ENCODE assay signal across 8 cellular contexts in genomic region chr19:12295191-12295590, GRCh38. TPM values are rescaled to one million over a fixed set of nuclear protein-coding genes. Genes with fewer than 3 reads are reported as not detected.
DNase-seq lines count a peak whose midpoint lies in the region; ATAC-seq, FAIRE-seq and TF ChIP-seq lines count a peak whose summit lies in the region.

No MANE protein-coding gene starts in this region.

- no peak for TF ChIP-seq POLR2A in K562 (conservative IDR thresholded peaks at IDR 0.05)

- no peak for DNase-seq in HFFc6
- DNase-seq in K562 (ENCODE audit: extremely low read depth in 1 of 4, low spot score in 3 of 4): no peak
- DNase-seq in mesothelial cell of epicardium (ENCODE audit: low spot score in 2 of 2, unreplicated experiment in 2 of 2): no peak
- DNase-seq in NCI-H2029 treated with DMSO at 0.1 percent for 48 hours (lab: John Stamatoyannopoulos, UW): no peak
- no peak for DNase-seq in NCI-H446 (lab: John Stamatoyannopoulos, UW)

- no peaks in the 10 kb centered on the region for H3K9me1 ChIP-seq in K562 (ENCODE audit: control insufficient read depth, insufficient read depth, low read length)

- H3K79me2 ChIP-seq in K562 (ENCODE audit: control insufficient read depth, insufficient read depth, low read length): peaks cover 13% of the 10 kb centered on the region

- no peak for TF ChIP-seq RAD21 in K562 (CRISPR knock-in tag; conservative IDR thresholded peaks at IDR 0.05 in 1 of 2, IDR thresholded peaks at IDR 0.05 in 1 of 2)

- in situ Hi-C loops in K562 (cut with MboI): no loop called here

- H3K27ac ChIP-seq in 22Rv1: peak overlapping the region; percentile 94
- peak overlapping the region; percentile 83; the same call in 2 of the 3 replicates for H3K27ac ChIP-seq in K562 (ENCODE audit: extremely low read depth, low read depth, low read length)

- no peaks in the 10 kb centered on the region for H4K20me1 ChIP-seq in K562 (replicated peaks; ENCODE audit: control insufficient read depth, insufficient read depth, low read length)

- H3K4me1 Mint-ChIP-seq in HFFc6 (ENCODE audit: low read depth) (peaks cover 10% of the 10 kb centered on the region), mesothelial cell of epicardium (peaks cover 17% of the 10 kb centered on the region)

- CTCF ChIA-PET in K562 (lab: Yijun Ruan, JAX; ENCODE audit: low intra/inter-chr PET ratio): no interaction called here

- H3K4me2 ChIP-seq in K562 (ENCODE audit: insufficient read depth, low read length): peak overlapping the region; percentile 83

- TF ChIP-seq CTCF in 22Rv1 (IDR thresholded peaks at IDR 0.05): no peak
- no peak for TF ChIP-seq CTCF in HFFc6 (IDR thresholded peaks at IDR 0.05)
- TF ChIP-seq CTCF in K562 (IDR thresholded peaks at IDR 0.05 in 2 of 3, conservative IDR thresholded peaks at IDR 0.05 in 1 of 3; ENCODE audit: insufficient read depth in 2 of 3, low read depth in 1 of 3, low read length in 3 of 3): no peak
- TF ChIP-seq CTCF in mesothelial cell of epicardium (IDR thresholded peaks at IDR 0.05; ENCODE audit: unreplicated experiment): no peak

- H3K27me3 Mint-ChIP-seq in HFFc6 (ENCODE audit: insufficient read depth): no peaks in the 10 kb centered on the region; the same call in none of the 2 replicates
- H3K27me3 Mint-ChIP-seq in mesothelial cell of epicardium (ENCODE audit: low read depth): no peaks in the 10 kb centered on the region

- peaks cover 5 to 10% of the 10 kb centered on the region in 2 experiments for H3K4me1 ChIP-seq in K562 (replicated peaks in 1 of 2; ENCODE audit: control insufficient read depth in 2 of 2, insufficient read depth in 2 of 2, low read length in 2 of 2)

- H3K27ac Mint-ChIP-seq in HFFc6 (peak overlapping the region; percentile 99), mesothelial cell of epicardium (peak overlapping the region; percentile 96)

- H3K9me3 ChIP-seq in K562 (replicated peaks; ENCODE audit: control insufficient read depth, insufficient read depth, low read depth, low read length): no peaks in the 10 kb centered on the region

- intact Hi-C loops in K562 (cut with micrococcal nuclease): loop anchor here (2.0 kb wide), 1 partner anchor 70 kb away; the partner anchor contains the start of gene ZNF442

- no peak for FAIRE-seq in K562 (lab: Jason Lieb, UNC)

- peak overlapping the region; percentile 56 to 85; a peak in 2 of 4 replicates for H3K9ac ChIP-seq in K562 (ENCODE audit: insufficient read depth in 1 of 2, low read depth in 2 of 2, low read length in 2 of 2)

- H3K9me3 Mint-ChIP-seq in HFFc6 (peaks cover 17% of the 10 kb centered on the region), mesothelial cell of epicardium (no peaks in the 10 kb centered on the region)

- TF ChIP-seq EP300 in K562 (IDR thresholded peaks at IDR 0.05; ENCODE audit: low read length): no peak

- POLR2A ChIA-PET in K562 (lab: Yijun Ruan, JAX): interaction anchor here (0.6 to 1.0 kb wide), 3 partner anchors 75 to 181 kb away, joined by 3 to 4 read pairs (median 3); partner anchors contain the start of gene ZNF799

- no peaks in the 10 kb centered on the region for H3K27me3 ChIP-seq in K562 (ENCODE audit: control insufficient read depth in 2 of 2, insufficient read depth in 2 of 2, low read length in 2 of 2)

- H3K36me3 ChIP-seq in K562 (ENCODE audit: control insufficient read depth, insufficient read depth, low read length): 0 out of 3 replicates have a peak, but pooled peaks cover 6% of the 10 kb centered on the region

- BruUV-seq in K562 (replicated peaks; lab: Mats Ljungman, UMichigan): no TSS peak

- WGBS in K562 (ENCODE audit: insufficient coverage, low coverage, missing lambda C conversion rate): 63% methylated on average over 10 of the region's 11 CpGs

- peak overlapping the region; percentile 98 for H2AFZ ChIP-seq in K562 (ENCODE audit: low read depth, low read length)

- ATAC-seq in K562 (no peak), HG03432 (IDR thresholded peaks at IDR 0.05; ENCODE audit: unreplicated experiment) (no peak), GM18867 (IDR thresholded peaks at IDR 0.05; ENCODE audit: unreplicated experiment) (no peak)

- peak overlapping the region; percentile 85 for H3K4me3 ChIP-seq in K562

- H3K36me3 Mint-ChIP-seq in HFFc6 (ENCODE audit: low read depth) (peaks cover 20% of the 10 kb centered on the region), mesothelial cell of epicardium (peaks cover 6% of the 10 kb centered on the region)

- peak overlapping the region; percentile 98 for H3K4me3 Mint-ChIP-seq in HFFc6
- peak overlapping the region; percentile 99 for H3K4me3 Mint-ChIP-seq in mesothelial cell of epicardium

TF ChIP-seq in K562, 482 proteins besides CTCF, POLR2A, EP300 and RAD21 (continues in another document):
- TF ChIP-seq CCAR2 (IDR thresholded peaks at IDR 0.05; ENCODE audit: low read depth, low read length) (no peak), ZNF133 (CRISPR knock-in tag; IDR thresholded peaks at IDR 0.05) (no peak), MBD1 (CRISPR knock-in tag; IDR thresholded peaks at IDR 0.05) (peak; percentile 87; the same call in 1 of the 2 replicates), ZEB2 (IDR thresholded peaks at IDR 0.05) (0 out of 2 replicates have a peak, but pooled peaks have one; percentile 28)

RNA-seq across cellular contexts. Expression of gene ZNF44, which starts 0.5 kb away (rescaled TPM):
- 1 to 10 TPM; 6.6 to 7.6 (median 7.3) TPM for total RNA-seq in HFFc6 (2021; fragmentation: NEBNext Ultra II Directional; extraction: Animal tissue kit (Norgen Biotek cat#: 25700))
- total RNA-seq in K562 (2011; cell fraction: chromatin; rRNA removed; ENCODE audit: low replicate concordance): 5.5 and 19.4 TPM in 2 replicates
- 3.3 and 4.5 TPM in 2 replicates for total RNA-seq in K562 (2011; cell fraction: nucleolus; rRNA removed)
- total RNA-seq in K562 (2011; cell fraction: nucleoplasm; rRNA removed): 7.4 and 7.6 TPM in 2 replicates
- total RNA-seq in K562 (2014; rRNA removed) (2.6 and 3.2 TPM in 2 replicates), K562 (2014; rRNA removed; fragmentation: Illumina TruSeq; extraction: Trizol) (8.3 TPM in 2 replicates), K562 (2015; rRNA removed; fragmentation: Illumina TruSeq; extraction: Trizol) (7.7 and 8.2 TPM in 2 replicates), K562 (2021) (3.2 and 3.9 TPM in 2 replicates), mesothelial cell of epicardium (12.6 to 15.3 TPM (median 13.5 TPM) in 3 replicates)
- polyA plus RNA-seq in K562 (2011; rRNA removed) (2.7 and 4.4 TPM in 2 replicates), K562 (2014; fragmentation: Illumina TruSeq; extraction: Trizol) (5.3 and 5.5 TPM in 2 replicates), K562 (2014; fragmentation: Nextera tagmentation; extraction: Ambion mirVana) (1 to 10 TPM; 2.7 to 5.7 TPM), K562 (2014; rRNA removed) (3.9 and 4.4 TPM in 2 replicates)
- 0.54 and 1.2 TPM in 2 replicates for polyA plus RNA-seq in K562 (2011; cell fraction: cytosol; rRNA removed)
- 2.3 and 2.4 TPM in 2 replicates for polyA plus RNA-seq in K562 (2011; cell fraction: nucleus; rRNA removed)
- polyA plus RNA-seq in K562 (2012): 4.7 and 6.8 TPM in 2 replicates
- polyA minus RNA-seq in K562 (2011; rRNA and poly(A)+ RNA removed): 3.5 and 4.9 TPM in 2 replicates
- polyA minus RNA-seq in K562 (2011; cell fraction: cytosol; rRNA and poly(A)+ RNA removed): 0.55 and 1.0 TPM in 2 replicates
- 0.94 and 3.1 TPM in 2 replicates for polyA minus RNA-seq in K562 (2011; cell fraction: nucleus; rRNA and poly(A)+ RNA removed)

RNA-seq across cellular contexts. Expression of gene ZNF563, which starts 38.2 kb away (rescaled TPM):
- 1 to 10 TPM; 1.5 to 2.1 (median 1.8) TPM for total RNA-seq in HFFc6 (2021; fragmentation: NEBNext Ultra II Directional; extraction: Animal tissue kit (Norgen Biotek cat#: 25700))
- total RNA-seq in K562 (2011; cell fraction: chromatin; rRNA removed; ENCODE audit: low replicate concordance): 1.1 and 1.6 TPM in 2 replicates
- total RNA-seq in K562 (2011; cell fraction: nucleolus; rRNA removed): 0.50 and 0.92 TPM in 2 replicates
- total RNA-seq in K562 (2011; cell fraction: nucleoplasm; rRNA removed): 0.31 and 0.66 TPM in 2 replicates
- total RNA-seq in K562 (2014; rRNA removed): 0.73 and 0.98 TPM in 2 replicates
- total RNA-seq in K562 (2014; rRNA removed; fragmentation: Illumina TruSeq; extraction: Trizol): 1.2 and 1.3 TPM in 2 replicates
- total RNA-seq in K562 (2015; rRNA removed; fragmentation: Illumina TruSeq; extraction: Trizol): 1.6 and 1.7 TPM in 2 replicates
- 0.69 and 1.5 TPM in 2 replicates for total RNA-seq in K562 (2021)
- polyA plus RNA-seq in K562 (2011; rRNA removed): 0.57 and 0.67 TPM in 2 replicates
- 0.15 and 0.34 TPM in 2 replicates for polyA plus RNA-seq in K562 (2011; cell fraction: cytosol; rRNA removed)
- 0.23 and 0.34 TPM in 2 replicates for polyA plus RNA-seq in K562 (2011; cell fraction: nucleus; rRNA removed)
- 1.3 TPM in 2 replicates for polyA plus RNA-seq in K562 (2012)
- polyA plus RNA-seq in K562 (2014; fragmentation: Illumina TruSeq; extraction: Trizol): 1.1 and 1.3 TPM in 2 replicates
- polyA plus RNA-seq in K562 (2014; fragmentation: Nextera tagmentation; extraction: Ambion mirVana): under 1 TPM; 0.37 to 0.74 TPM
- polyA plus RNA-seq in K562 (2014; rRNA removed): 1.00 and 2.9 TPM in 2 replicates
- polyA minus RNA-seq in K562 (2011; rRNA and poly(A)+ RNA removed): 1.0 and 1.3 TPM in 2 replicates
- not detected in 2 replicates for polyA minus RNA-seq in K562 (2011; cell fraction: cytosol; rRNA and poly(A)+ RNA removed)
- polyA minus RNA-seq in K562 (2011; cell fraction: nucleus; rRNA and poly(A)+ RNA removed): 0.54 and 1.3 TPM in 2 replicates
- 3.9 to 5.0 TPM (median 4.5 TPM) in 3 replicates for total RNA-seq in mesothelial cell of epicardium
